Comparison of ENCODE assay signal across 23 cellular contexts in genomic region chr4:122845760-122846159, GRCh38. TPM values are rescaled to one million over a fixed set of nuclear protein-coding genes. Genes with fewer than 3 reads are reported as not detected.
A peak's percentile ranks its signal among the peaks of the same experiment; 100 is the strongest.
DNase-seq lines count a peak whose midpoint lies in the region; ATAC-seq and TF ChIP-seq lines count a peak whose summit lies in the region.
"Had no signal": no experiment of that assay in that cellular context is flagged by ENCODE, and none has a peak within 500 bp of the region (broad histone marks: within the 10 kb centered on the region; RNA-seq: fewer than 3 reads in every experiment).

No MANE protein-coding gene starts in this region.

- H3K27me3 Mint-ChIP-seq in GM23338 (ENCODE audit: insufficient read depth, low read depth, poor library complexity) (peaks cover 13% of the 10 kb centered on the region), neural crest cell (ENCODE audit: low read depth) (no peaks in the 10 kb centered on the region)
- peaks cover 5% of the 10 kb centered on the region for H3K27me3 Mint-ChIP-seq in activated T-helper 2 cell treated with anti-CD3 and anti-CD28 coated beads, Interferon-gamma antibody, Interleukin-2, Interleukin-4, amounts not matched to agents 10 μg/mL and 5 μg/mL and 100 μg/mL, durations not matched to agents 14 hours and 24 hours and 36 hours (ENCODE audit: low read depth)

- H3K9me2 ChIP-seq in GM23338 (ENCODE audit: insufficient read depth), result peaks cover 7% of the 10 kb centered on the region

- H3K4me3 Mint-ChIP-seq in GM23338 (peak overlapping the region; percentile 4; the same call in 1 of the 3 replicates), neural crest cell (no peak overlapping the region)
- H3K4me3 Mint-ChIP-seq in activated T-helper 2 cell treated with anti-CD3 and anti-CD28 coated beads, Interferon-gamma antibody, Interleukin-2, Interleukin-4, amounts not matched to agents 10 μg/mL and 5 μg/mL and 100 μg/mL, durations not matched to agents 14 hours and 24 hours and 36 hours (ENCODE audit: low read depth), result no peak overlapping the region
- H3K4me3 Mint-ChIP-seq: activated naive CD8-positive, alpha-beta T cell treated with anti-CD3 and anti-CD28 coated beads, Interleukin-2, amount 50 U/mL, for 24 hours; CD4-positive, CD25-positive, alpha-beta regulatory T cell had no signal

- in situ Hi-C loops in ACHN (cut with HindIII; ENCODE audit: low pct_ligation_motif_present, low pct_unique_long_range_greater_than_20kb, low sequenced_read_pairs), result no loop called here

- ATAC-seq in GM18511 (IDR thresholded peaks at IDR 0.05; ENCODE audit: unreplicated experiment) (peak; percentile 78), GM23338 (no peak), HG02571 (IDR thresholded peaks at IDR 0.05; ENCODE audit: unreplicated experiment) (no peak), HG03442 (IDR thresholded peaks at IDR 0.05; ENCODE audit: unreplicated experiment) (no peak)
- ATAC-seq: activated CD4-positive, CD25-positive, alpha-beta regulatory T cell treated with anti-CD3 and anti-CD28 coated beads, Interleukin-2, amount 50 U/mL, for 24 hours; activated naive CD8-positive, alpha-beta T cell treated with anti-CD3 and anti-CD28 coated beads, Interleukin-2, amount 50 U/mL, for 24 hours; left lobe of liver; SK-N-SH treated with all-trans-retinoic acid at 6 μM for 48 hours had no signal

- peak overlapping the region; percentile 18; the same call in 1 of the 2 replicates for H3K4me3 ChIP-seq in GM23338
- H3K4me3 ChIP-seq: cardiac muscle cell, spleen had no signal

- H2AFZ ChIP-seq in GM23338, result no peak overlapping the region

- H3K4me1 Mint-ChIP-seq in GM23338 (peaks cover 77% of the 10 kb centered on the region), neural crest cell (peaks cover 10% of the 10 kb centered on the region)
- peaks cover 12% of the 10 kb centered on the region for H3K4me1 Mint-ChIP-seq in activated T-helper 2 cell treated with anti-CD3 and anti-CD28 coated beads, Interferon-gamma antibody, Interleukin-2, Interleukin-4, amounts not matched to agents 10 μg/mL and 5 μg/mL and 100 μg/mL, durations not matched to agents 14 hours and 24 hours and 36 hours (ENCODE audit: low read depth)
- H3K4me1 Mint-ChIP-seq: activated naive CD8-positive, alpha-beta T cell treated with anti-CD3 and anti-CD28 coated beads, Interleukin-2, amount 50 U/mL, for 24 hours; CD4-positive, CD25-positive, alpha-beta regulatory T cell had no signal

- TF ChIP-seq CTCF in GM23338 (conservative IDR thresholded peaks at IDR 0.05; ENCODE audit: low read depth in 2 of 2) (no peak), neural crest cell (conservative IDR thresholded peaks at IDR 0.05) (no peak)

- DNase-seq in GM23338 (ENCODE audit: low spot score) (no peak), neural crest cell (ENCODE audit: low read depth, low spot score) (no peak), HT-29 (ENCODE audit: low spot score) (no peak), ACHN (no peak)
- DNase-seq in activated T-helper 2 cell treated with anti-CD3 and anti-CD28 coated beads, Interferon-gamma antibody, Interleukin-2, Interleukin-4, amounts not matched to agents 10 μg/mL and 5 μg/mL and 100 μg/mL, durations not matched to agents 14 hours and 24 hours and 36 hours (ENCODE audit: low spot score), result no peak
- DNase-seq: activated CD8-positive, alpha-beta memory T cell treated with anti-CD3 and anti-CD28 coated beads for 24 hours; activated naive CD8-positive, alpha-beta T cell treated with anti-CD3 and anti-CD28 coated beads, Interleukin-2, amount 50 U/mL, for 24 hours; CD4-positive, CD25-positive, alpha-beta regulatory T cell; DMS153; KBM-7; NCI-H1048; NCI-H2029 treated with DMSO at 0.1 percent for 48 hours; RPMI8226; spleen; stimulated activated CD4-positive, alpha-beta T cell treated with anti-CD3 and anti-CD28 coated beads, Interleukin-4, amount 100 ng/mL, for 4 hours; substantia nigra had no signal

- peak overlapping the region; percentile 58 for H3K4me2 ChIP-seq in GM23338

- intact Hi-C loops in activated T-helper 2 cell treated with anti-CD3 and anti-CD28 coated beads, Interferon-gamma antibody, Interleukin-2, Interleukin-4, amounts not matched to agents 10 μg/mL and 5 μg/mL and 100 μg/mL, durations not matched to agents 14 hours and 24 hours and 36 hours (cut with micrococcal nuclease), result loop anchor here (1.0 kb wide), 1 partner anchor 17 kb away; no protein-coding TSS in a partner anchor

- H3K79me2 ChIP-seq in GM23338 (replicated peaks; ENCODE audit: insufficient read depth), result peaks cover 100% of the 10 kb centered on the region

- peak overlapping the region; percentile 73 for H3K27ac Mint-ChIP-seq in GM23338
- peak overlapping the region; percentile 33 for H3K27ac Mint-ChIP-seq in activated T-helper 2 cell treated with anti-CD3 and anti-CD28 coated beads, Interferon-gamma antibody, Interleukin-2, Interleukin-4, amounts not matched to agents 10 μg/mL and 5 μg/mL and 100 μg/mL, durations not matched to agents 14 hours and 24 hours and 36 hours
- peak overlapping the region; percentile 46 for H3K27ac Mint-ChIP-seq in neural crest cell (ENCODE audit: unreplicated experiment)
- H3K27ac Mint-ChIP-seq: activated naive CD8-positive, alpha-beta T cell treated with anti-CD3 and anti-CD28 coated beads, Interleukin-2, amount 50 U/mL, for 24 hours; CD4-positive, CD25-positive, alpha-beta regulatory T cell had no signal

- peaks cover 77% of the 10 kb centered on the region for H3K4me1 ChIP-seq in GM23338 (ENCODE audit: insufficient read depth)
- H3K4me1 ChIP-seq: spleen had no signal

- peak overlapping the region; percentile 42; the same call in 1 of the 2 replicates for H3K27ac ChIP-seq in GM23338 (ENCODE audit: low read depth)
- H3K27ac ChIP-seq: cardiac muscle cell, spleen had no signal

- H4K20me1 ChIP-seq in GM23338 (replicated peaks; ENCODE audit: insufficient read depth), result peaks cover 50% of the 10 kb centered on the region

- H3K9me3 Mint-ChIP-seq in GM23338, result peaks cover 4% of the 10 kb centered on the region; the same call in 1 of the 3 replicates
- no peaks in the 10 kb centered on the region for H3K9me3 Mint-ChIP-seq in activated T-helper 2 cell treated with anti-CD3 and anti-CD28 coated beads, Interferon-gamma antibody, Interleukin-2, Interleukin-4, amounts not matched to agents 10 μg/mL and 5 μg/mL and 100 μg/mL, durations not matched to agents 14 hours and 24 hours and 36 hours
- H3K9me3 Mint-ChIP-seq in neural crest cell, result peaks cover 10% of the 10 kb centered on the region
- H3K9me3 Mint-ChIP-seq: activated naive CD8-positive, alpha-beta T cell treated with anti-CD3 and anti-CD28 coated beads, Interleukin-2, amount 50 U/mL, for 24 hours had no signal

- peaks cover 1% of the 10 kb centered on the region for H3K36me3 ChIP-seq in GM23338 (ENCODE audit: insufficient read depth)
- H3K36me3 ChIP-seq: cardiac muscle cell, spleen had no signal

- no peaks in the 10 kb centered on the region for H3K27me3 ChIP-seq in GM23338 (ENCODE audit: insufficient read depth)
- H3K27me3 ChIP-seq: cardiac muscle cell had no signal

- H3F3A ChIP-seq in GM23338 (replicated peaks; ENCODE audit: low read depth), result peaks cover 9% of the 10 kb centered on the region; the same call in 1 of the 2 replicates

- peaks cover 75% of the 10 kb centered on the region for H3K36me3 Mint-ChIP-seq in GM23338 (ENCODE audit: low read depth)
- H3K36me3 Mint-ChIP-seq in activated T-helper 2 cell treated with anti-CD3 and anti-CD28 coated beads, Interferon-gamma antibody, Interleukin-2, Interleukin-4, amounts not matched to agents 10 μg/mL and 5 μg/mL and 100 μg/mL, durations not matched to agents 14 hours and 24 hours and 36 hours (ENCODE audit: low read depth), result no peaks in the 10 kb centered on the region
- H3K36me3 Mint-ChIP-seq in neural crest cell (ENCODE audit: low read depth), result peaks cover 24% of the 10 kb centered on the region
- H3K36me3 Mint-ChIP-seq: CD4-positive, CD25-positive, alpha-beta regulatory T cell had no signal

TF ChIP-seq in GM23338, 12 proteins besides CTCF, POLR2A, EP300 and RAD21 (continues in another document):
- TF ChIP-seq POLR2AphosphoS5 (IDR thresholded peaks at IDR 0.05; ENCODE audit: low read depth) (no peak), JUNB (IDR thresholded peaks at IDR 0.05; ENCODE audit: unreplicated experiment) (no peak), EZH2phosphoT487 (IDR thresholded peaks at IDR 0.05; ENCODE audit: unreplicated experiment) (no peak), ZNF331 (CRISPR knock-in tag; IDR thresholded peaks at IDR 0.05; ENCODE audit: low read depth) (no peak), CREB1 (CRISPR knock-in tag; IDR thresholded peaks at IDR 0.05; ENCODE audit: low read depth) (no peak), REST (IDR thresholded peaks at IDR 0.05; ENCODE audit: unreplicated experiment) (no peak), NANOG (IDR thresholded peaks at IDR 0.05; ENCODE audit: borderline replicate concordance) (no peak)

RNA-seq across cellular contexts. Expression of gene FGF2, which starts 19.1 kb away (rescaled TPM):
- total RNA-seq in GM23338 (2014; rRNA removed; shearing (Covaris generic)), result 84.4 and 96.0 TPM in 2 replicates
- polyA plus RNA-seq in GM23338 (2016; fragmentation: Nextera tagmentation; extraction: Ambion mirVana), result 28.3 and 28.8 TPM in 2 replicates
- 2.3 and 3.0 TPM in 2 replicates for total RNA-seq in activated T-helper 2 cell treated with anti-CD3 and anti-CD28 coated beads, Interferon-gamma antibody, Interleukin-2, Interleukin-4, amounts not matched to agents 10 μg/mL and 5 μg/mL and 100 μg/mL, durations not matched to agents 14 hours and 24 hours and 36 hours
- total RNA-seq in neural crest cell, result 14.6 and 14.8 TPM in 2 replicates
- not detected in 2 replicates for total RNA-seq in HT-29 (2014; rRNA removed; shearing (Covaris generic))
- total RNA-seq: CD4-positive, CD25-positive, alpha-beta regulatory T cell had no signal
- polyA plus RNA-seq: CD4-positive, CD25-positive, alpha-beta regulatory T cell had no signal
